Comparison of ENCODE assay signal across 15 cellular contexts in the genomic region with DNA sequence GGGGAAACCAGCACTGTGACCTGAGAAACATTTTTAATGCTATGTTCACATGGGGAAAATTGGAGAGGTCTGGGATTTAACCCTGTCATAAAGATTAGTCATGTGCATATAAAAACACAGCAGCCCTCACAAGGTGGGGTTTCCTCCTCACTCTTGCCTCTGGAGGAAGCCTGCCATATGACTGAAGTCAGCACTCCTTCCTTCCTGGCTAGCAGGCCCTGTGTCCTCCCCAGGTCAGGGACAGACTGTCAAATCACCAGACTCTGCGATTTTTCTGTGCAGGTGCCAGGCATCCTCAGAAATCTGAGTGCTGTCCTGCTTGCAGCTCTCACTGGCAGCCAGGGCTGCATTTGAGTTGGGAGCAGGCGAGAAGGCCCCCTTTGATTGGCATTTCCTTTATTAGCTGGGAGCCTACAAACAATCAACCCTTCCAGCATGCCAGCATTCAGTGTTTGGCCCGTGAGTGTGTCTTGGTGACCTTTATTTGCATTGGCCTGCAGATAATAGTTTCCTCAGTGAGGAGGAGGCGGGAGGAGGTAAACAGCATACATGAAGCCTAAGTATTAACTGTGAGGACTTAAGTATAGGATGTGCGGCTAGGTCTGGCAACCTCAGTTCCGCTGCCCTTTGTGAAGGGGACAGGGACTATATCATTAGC.
A peak's percentile ranks its signal among the peaks of the same experiment; 100 is the strongest.
DNase-seq lines count a peak whose midpoint lies in the region; ATAC-seq and TF ChIP-seq lines count a peak whose summit lies in the region.
"Had no signal": no experiment of that assay in that cellular context is flagged by ENCODE, and none has a peak within 500 bp of the region (broad histone marks: within the 10 kb centered on the region; RNA-seq: fewer than 3 reads in every experiment).

No MANE protein-coding gene starts in this region.

- H3K9me3 ChIP-seq in neural progenitor cell (ENCODE audit: low read depth) = no peaks in the 10 kb centered on the region
- H3K9me3 ChIP-seq: esophagus squamous epithelium, ovary had no signal

- DNase-seq in ELF-1 (ENCODE audit: low read depth, low spot score) (peak; percentile 47), NCI-H2227 treated with DMSO at 0.1 percent for 48 hours (lab: John Stamatoyannopoulos, UW) (peak; percentile 42), glomerular visceral epithelial cell (ENCODE audit: extremely low spot score) (peak; percentile 10), neural progenitor cell (ENCODE audit: low spot score) (peak; percentile 81)
- DNase-seq in activated CD4-positive, alpha-beta T cell treated with anti-CD3 and anti-CD28 coated beads, Interleukin-2, amount 50 U/mL, for 1 hour = no peak
- DNase-seq: activated T-cell treated with anti-CD3 and anti-CD28 coated beads, Interleukin-2, amount 50 U/mL, for 1 hour; DMS79; esophagus squamous epithelium; MV-4-11; ovary; T-helper 17 cell; trophoblast cell had no signal

- peaks cover 39% of the 10 kb centered on the region for H3K4me1 ChIP-seq in neural progenitor cell
- H3K4me1 ChIP-seq: esophagus squamous epithelium had no signal

- no peaks in the 10 kb centered on the region for H3K36me3 Mint-ChIP-seq in neural progenitor cell

- H4K20me1 ChIP-seq in neural progenitor cell (ENCODE audit: low read depth) = no peaks in the 10 kb centered on the region

- no peaks in the 10 kb centered on the region for H3K79me2 ChIP-seq in neural progenitor cell (ENCODE audit: low read depth)

- no peak overlapping the region for H3K9ac ChIP-seq in neural progenitor cell

- H3K27ac ChIP-seq in neural progenitor cell = peak overlapping the region; percentile 77
- H3K27ac ChIP-seq: esophagus squamous epithelium, ovary had no signal

- peaks cover 14% of the 10 kb centered on the region for H3F3A ChIP-seq in neural progenitor cell (ENCODE audit: low read depth)

- TF ChIP-seq CTCF in neural progenitor cell (IDR thresholded peaks at IDR 0.05) = no peak

- H3K36me3 ChIP-seq in neural progenitor cell = no peaks in the 10 kb centered on the region
- H3K36me3 ChIP-seq: esophagus squamous epithelium, ovary had no signal

- peaks cover 50% of the 10 kb centered on the region for H3K4me1 Mint-ChIP-seq in neural progenitor cell
- H3K4me1 Mint-ChIP-seq: T-helper 17 cell had no signal

- no peak overlapping the region for H3K4me3 ChIP-seq in neural progenitor cell
- H3K4me3 ChIP-seq: esophagus squamous epithelium, ovary had no signal

- peak overlapping the region; percentile 48 for H3K4me3 Mint-ChIP-seq in neural progenitor cell
- H3K4me3 Mint-ChIP-seq: T-helper 17 cell had no signal

- H2AFZ ChIP-seq in neural progenitor cell (replicated peaks) = peak overlapping the region; percentile 98

- H3K4me2 ChIP-seq in neural progenitor cell = peak overlapping the region; percentile 36

- no peaks in the 10 kb centered on the region for H3K27me3 Mint-ChIP-seq in neural progenitor cell (ENCODE audit: insufficient read depth, low read depth)

- no peak for ATAC-seq in HG03378 (IDR thresholded peaks at IDR 0.05; ENCODE audit: unreplicated experiment)
- no peak for ATAC-seq in GM21515 (IDR thresholded peaks at IDR 0.05; ENCODE audit: unreplicated experiment)
- ATAC-seq in HG02798 (IDR thresholded peaks at IDR 0.05; ENCODE audit: poor library complexity, unreplicated experiment) = no peak
- ATAC-seq: T-helper 17 cell had no signal

- no peaks in the 10 kb centered on the region for H3K9me3 Mint-ChIP-seq in neural progenitor cell

- H3K27ac Mint-ChIP-seq in neural progenitor cell = peak overlapping the region; percentile 84
- H3K27ac Mint-ChIP-seq: T-helper 17 cell had no signal

- no peaks in the 10 kb centered on the region for H3K27me3 ChIP-seq in neural progenitor cell
- H3K27me3 ChIP-seq: esophagus squamous epithelium, ovary had no signal
